In genomic region chr12:111818340-111818739, GRCh38 we compare ENCODE assay signal across 21 cellular contexts.
"Had no signal": no experiment of that assay in that cellular context is flagged by ENCODE, and none has a peak within 500 bp of the region (broad histone marks: within the 10 kb centered on the region; RNA-seq: fewer than 3 reads in every experiment).

No MANE protein-coding gene starts in this region.

- H3K9me3 ChIP-seq: SJSA1 had no signal

- H3K4me3 ChIP-seq: SJSA1, SK-N-MC had no signal

- H3K27ac ChIP-seq: SJSA1, SK-N-MC had no signal

- DNase-seq: IMR-90, Kasumi-1, KG1, MM.1S, NCI-H1092 treated with DMSO at 0.1 percent for 48 hours, NCI-H1436, NCI-H187, NCI-H2029, NCI-H2081 treated with DMSO at 0.1 percent for 48 hours, NCI-H2171, NCI-H226, NCI-H446, NCI-H510A, NCI-H524 treated with DMSO at 0.1 percent for 48 hours, NCI-H69, NCI-H774, Right ventricle myocardium superior, RPMI8226, SIG-M5 had no signal

- H3K27me3 ChIP-seq: SJSA1 had no signal

- H3K4me1 ChIP-seq: SJSA1 had no signal

- H3K36me3 ChIP-seq: SJSA1 had no signal
